In the genomic region with DNA sequence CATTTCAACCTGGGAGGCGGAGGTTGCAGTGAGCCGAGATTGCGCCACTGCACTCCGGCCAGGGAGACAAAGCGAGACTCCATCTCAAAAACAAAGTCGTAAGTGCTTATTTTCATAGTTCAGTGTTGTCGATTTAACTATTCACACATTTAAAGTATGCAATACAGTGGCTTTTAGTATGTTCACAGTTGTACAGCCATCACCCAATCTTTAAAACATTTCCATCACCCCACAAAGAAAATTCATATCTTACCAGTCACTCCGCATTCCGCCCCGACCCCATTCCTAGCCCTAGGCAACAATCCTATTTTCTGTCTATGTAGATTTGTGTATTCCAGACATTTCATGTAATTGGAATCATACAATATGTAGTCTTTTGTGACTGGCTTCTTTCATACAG, we compare ENCODE assay signal across 16 cellular contexts. TPM values are rescaled to one million over a fixed set of nuclear protein-coding genes. Genes with fewer than 3 reads are reported as not detected.
DNase-seq lines count a peak whose midpoint lies in the region; ATAC-seq and TF ChIP-seq lines count a peak whose summit lies in the region.
"Had no signal": no experiment of that assay in that cellular context is flagged by ENCODE, and none has a peak within 500 bp of the region (broad histone marks: within the 10 kb centered on the region; RNA-seq: fewer than 3 reads in every experiment).

No MANE protein-coding gene starts in this region.

- H3K36me3 ChIP-seq in DOHH2 (ENCODE audit: control insufficient read depth, low read length) (peaks cover 72% of the 10 kb centered on the region), neural progenitor cell (no peaks in the 10 kb centered on the region)
- H3K36me3 ChIP-seq: ovary had no signal

- TF ChIP-seq CTCF in DOHH2 (IDR thresholded peaks at IDR 0.05; ENCODE audit: low read depth, low read length, poor library complexity, severe bottlenecking) (no peak), H9 (conservative IDR thresholded peaks at IDR 0.05) (no peak), neural progenitor cell (IDR thresholded peaks at IDR 0.05) (no peak)

- H3K56ac ChIP-seq in H9 (ENCODE audit: insufficient read length, low read depth, low read length) = no peak overlapping the region

- H3K27ac Mint-ChIP-seq in H9 = peak overlapping the region in 2 of 3 experiments; percentile 0 to 56; a peak in 2 of 7 replicates
- H3K27ac Mint-ChIP-seq in activated T-helper 17 cell treated with anti-CD3 and anti-CD28 coated beads, Interleukin-2, amount 50 U/mL, for 72 hours = peak overlapping the region; percentile 57
- no peak overlapping the region for H3K27ac Mint-ChIP-seq in neural progenitor cell

- H2AFZ ChIP-seq in H9 (ENCODE audit: low read length) (no peak overlapping the region), neural progenitor cell (replicated peaks) (no peak overlapping the region)
- H2AFZ ChIP-seq: PC-9 had no signal

- no peak for ATAC-seq in activated T-helper 17 cell treated with anti-CD3 and anti-CD28 coated beads, Interleukin-2, amount 50 U/mL, for 72 hours (replicated peaks)
- no peak for ATAC-seq in GM19328 (IDR thresholded peaks at IDR 0.05; ENCODE audit: unreplicated experiment)
- no peak for ATAC-seq in HG02763 (IDR thresholded peaks at IDR 0.05; ENCODE audit: unreplicated experiment)
- ATAC-seq in GM19023 (IDR thresholded peaks at IDR 0.05; ENCODE audit: unreplicated experiment) = no peak

- H3K36me3 Mint-ChIP-seq in H9 (ENCODE audit: insufficient read depth in 1 of 3, low read depth in 3 of 3) (peaks cover 12 to 28% (median 28%) of the 10 kb centered on the region in 3 experiments; a peak in 6 of 7 replicates), neural progenitor cell (peaks cover 30% of the 10 kb centered on the region)
- H3K36me3 Mint-ChIP-seq in activated T-helper 17 cell treated with anti-CD3 and anti-CD28 coated beads, Interleukin-2, amount 50 U/mL, for 72 hours (ENCODE audit: low read depth) = peaks cover 62% of the 10 kb centered on the region

- H3K23me2 ChIP-seq in H9 (ENCODE audit: insufficient read length, low read depth, low read length, poor library complexity, severe bottlenecking) = no peaks in the 10 kb centered on the region

- no peak overlapping the region for H3K14ac ChIP-seq in H9 (ENCODE audit: insufficient read depth, low read length)

- H3K27me3 Mint-ChIP-seq in H9 (ENCODE audit: low read depth) (no peaks in the 10 kb centered on the region), neural progenitor cell (ENCODE audit: insufficient read depth, low read depth) (peaks cover 2% of the 10 kb centered on the region)
- H3K27me3 Mint-ChIP-seq in activated T-helper 17 cell treated with anti-CD3 and anti-CD28 coated beads, Interleukin-2, amount 50 U/mL, for 72 hours = no peaks in the 10 kb centered on the region

- H3K18ac ChIP-seq in H9 (ENCODE audit: insufficient read length, low read depth, low read length) = no peak overlapping the region

- H3K27me3 ChIP-seq in DOHH2 (ENCODE audit: control insufficient read depth, low read length) (no peaks in the 10 kb centered on the region), H9 (ENCODE audit: insufficient read depth, low read length) (no peaks in the 10 kb centered on the region), neural progenitor cell (no peaks in the 10 kb centered on the region)
- H3K27me3 ChIP-seq: ovary had no signal

- H3K4me3 Mint-ChIP-seq in H9 = no peak overlapping the region; a peak in 1 of 5 replicates
- H3K4me3 Mint-ChIP-seq in activated T-helper 17 cell treated with anti-CD3 and anti-CD28 coated beads, Interleukin-2, amount 50 U/mL, for 72 hours = peak overlapping the region; percentile 64
- H3K4me3 Mint-ChIP-seq in neural progenitor cell = no peak overlapping the region

- H3K23ac ChIP-seq in H9 (ENCODE audit: insufficient read length, low read depth, low read length) = no peak overlapping the region

- H3K27ac ChIP-seq in DOHH2 (ENCODE audit: low read depth, low read length) = no peak overlapping the region
- H3K27ac ChIP-seq in H9 (ENCODE audit: insufficient read length, low read depth, low read length) = no peak overlapping the region
- peak overlapping the region; percentile 62 for H3K27ac ChIP-seq in neural progenitor cell
- H3K27ac ChIP-seq: ovary, PC-9 had no signal

- no peak overlapping the region for H2AK5ac ChIP-seq in H9 (ENCODE audit: insufficient read length, low read length)

- no peaks in the 10 kb centered on the region for H3K9me2 ChIP-seq in DOHH2 (replicated peaks; ENCODE audit: control insufficient read depth, low read length)

- peaks cover 5% of the 10 kb centered on the region for H3K79me1 ChIP-seq in H9 (ENCODE audit: insufficient read depth, low read depth, low read length, poor library complexity, severe bottlenecking)

- H4K8ac ChIP-seq in H9 (replicated peaks; ENCODE audit: insufficient read length, low read depth, low read length) = no peak overlapping the region

- H4K91ac ChIP-seq in H9 (ENCODE audit: insufficient read length, low read depth, low read length) = no peak overlapping the region

- H2BK15ac ChIP-seq in H9 (ENCODE audit: low read depth, low read length) = no peak overlapping the region

- H3K79me2 ChIP-seq in DOHH2 (ENCODE audit: control insufficient read depth, low read length) (peaks cover 100% of the 10 kb centered on the region), H9 (ENCODE audit: insufficient read depth, low read length) (peaks cover 76% of the 10 kb centered on the region), neural progenitor cell (ENCODE audit: low read depth) (peaks cover 100% of the 10 kb centered on the region)

- H3K4me3 ChIP-seq in DOHH2 (ENCODE audit: low read length) (no peak overlapping the region), neural progenitor cell (no peak overlapping the region)
- H3K4me3 ChIP-seq: ovary, PC-9 had no signal

- H3K4me1 Mint-ChIP-seq in H9 = peaks cover 26 to 28% of the 10 kb centered on the region in 2 experiments
- peaks cover 49% of the 10 kb centered on the region for H3K4me1 Mint-ChIP-seq in activated T-helper 17 cell treated with anti-CD3 and anti-CD28 coated beads, Interleukin-2, amount 50 U/mL, for 72 hours
- peaks cover 2% of the 10 kb centered on the region for H3K4me1 Mint-ChIP-seq in neural progenitor cell

- H3K9me3 Mint-ChIP-seq in H9 (no peaks in the 10 kb centered on the region), neural progenitor cell (peaks cover 6% of the 10 kb centered on the region)
- H3K9me3 Mint-ChIP-seq in activated T-helper 17 cell treated with anti-CD3 and anti-CD28 coated beads, Interleukin-2, amount 50 U/mL, for 72 hours = no peaks in the 10 kb centered on the region

- WGBS in H9 (ENCODE audit: extremely low coverage, insufficient read length, low lambda C conversion rate) = 100% methylated on average over 3 of the region's 10 CpGs

- H3F3A ChIP-seq in DOHH2 (ENCODE audit: control insufficient read depth, insufficient read depth) (peaks cover 6% of the 10 kb centered on the region), neural progenitor cell (ENCODE audit: low read depth) (peaks cover 13% of the 10 kb centered on the region)

- no peak overlapping the region for H2BK5ac ChIP-seq in H9 (ENCODE audit: insufficient read length, low read length)

- H2BK20ac ChIP-seq in H9 (ENCODE audit: low read depth, low read length, poor library complexity, severe bottlenecking) = no peak overlapping the region

- no peak overlapping the region for H4K5ac ChIP-seq in H9 (ENCODE audit: insufficient read length, low read depth, low read length)

- no peak overlapping the region for H3K9ac ChIP-seq in H9 (ENCODE audit: extremely low read depth, insufficient read length, low read length)
- H3K9ac ChIP-seq in neural progenitor cell = no peak overlapping the region

- no peak overlapping the region for H2BK120ac ChIP-seq in H9 (ENCODE audit: low read depth, low read length, poor library complexity, severe bottlenecking)

- H3K9me3 ChIP-seq in DOHH2 (ENCODE audit: control insufficient read depth, insufficient read depth, low read length) (no peaks in the 10 kb centered on the region), H9 (ENCODE audit: control insufficient read depth, low read depth, low read length) (no peaks in the 10 kb centered on the region), neural progenitor cell (ENCODE audit: low read depth) (no peaks in the 10 kb centered on the region)
- H3K9me3 ChIP-seq: ovary had no signal

- peak overlapping the region; percentile 1; the same call in 1 of the 2 replicates for H3K4me2 ChIP-seq in DOHH2 (ENCODE audit: low read length)
- no peak overlapping the region for H3K4me2 ChIP-seq in H9 (ENCODE audit: insufficient read depth, insufficient read length, low read length)
- no peak overlapping the region for H3K4me2 ChIP-seq in neural progenitor cell
- H3K4me2 ChIP-seq: PC-9 had no signal

- no peak overlapping the region for H3K4ac ChIP-seq in H9 (ENCODE audit: low read depth, low read length)

- DNase-seq in H9 (no peak), neural progenitor cell (ENCODE audit: low spot score) (no peak)
- DNase-seq: C1 segment of cervical spinal cord; hippocampal formation; kidney glomerular epithelial cell; NCI-H2029; NCI-H526 treated with DMSO at 0.1 percent for 48 hours; ovary; small intestine; stimulated activated naive CD4-positive, alpha-beta T cell treated with Interleukin-2 at 50 U/mL for 16 hours had no signal

- H3K4me1 ChIP-seq in DOHH2 (ENCODE audit: control insufficient read depth, low read length) (peaks cover 27% of the 10 kb centered on the region), H9 (ENCODE audit: insufficient read depth, low read length) (no peaks in the 10 kb centered on the region; the same call in 1 of the 2 replicates), neural progenitor cell (peaks cover 6% of the 10 kb centered on the region)

- no peak overlapping the region for H2BK12ac ChIP-seq in H9 (ENCODE audit: insufficient read length, low read depth, low read length)

- no peak overlapping the region for H3T11ph ChIP-seq in H9 (ENCODE audit: low read length)

- H4K20me1 ChIP-seq in DOHH2 (ENCODE audit: control insufficient read depth, insufficient read depth, low read depth, low read length) = peaks cover 38% of the 10 kb centered on the region
- H4K20me1 ChIP-seq in H9 (ENCODE audit: control insufficient read depth, insufficient read depth, insufficient read length) = no peaks in the 10 kb centered on the region
- H4K20me1 ChIP-seq in neural progenitor cell (ENCODE audit: low read depth) = peaks cover 66% of the 10 kb centered on the region

RNA-seq across cellular contexts. Expression of a gene that starts 11.9 kb away (rescaled TPM):
- total RNA-seq in H9 (2021) (192 and 205 TPM in 2 replicates), neural progenitor cell (ENCODE audit: low replicate concordance) (157 and 231 TPM in 2 replicates)
- 100 to 1,000 TPM in 1 of 2 donors, 10 to 100 TPM in 1; 70.5 to 150 TPM for total RNA-seq in activated T-helper 17 cell treated with anti-CD3 and anti-CD28 coated beads, Interleukin-2, amount 50 U/mL, for 72 hours
